ENCODE assay signal across 2 cellular contexts in genomic region chr22:22387386-22387736, GRCh38.
TF ChIP-seq lines count a peak whose summit lies in the region.

No MANE protein-coding gene starts in this region.

TF ChIP-seq in HepG2, 621 proteins besides CTCF, POLR2A, EP300 and RAD21 (continued from another document and continues in another):
- TF ChIP-seq ZBTB39 (CRISPR knock-in tag; IDR thresholded peaks at IDR 0.05) (no peak), PAXIP1 (CRISPR knock-in tag; conservative IDR thresholded peaks at IDR 0.05) (peak; percentile 69; the same call in 1 of the 2 replicates), ZNF709 (CRISPR knock-in tag; IDR thresholded peaks at IDR 0.05) (0 out of 2 replicates have a peak, but pooled peaks have one; percentile 40), CAMTA2 (CRISPR knock-in tag; IDR thresholded peaks at IDR 0.05; ENCODE audit: borderline replicate concordance) (0 out of 2 replicates have a peak, but pooled peaks have one; percentile 41), NKX3-1 (CRISPR knock-in tag; IDR thresholded peaks at IDR 0.05) (no peak), MEF2D (CRISPR knock-in tag; IDR thresholded peaks at IDR 0.05) (0 out of 2 replicates have a peak, but pooled peaks have one; percentile 7), HOMEZ (CRISPR knock-in tag; IDR thresholded peaks at IDR 0.05; ENCODE audit: low read depth) (0 out of 2 replicates have a peak, but pooled peaks have one; percentile 1), SOX13 (IDR thresholded peaks at IDR 0.05) (0 out of 2 replicates have a peak, but pooled peaks have one; percentile 4), SOX13 (CRISPR knock-in tag; conservative IDR thresholded peaks at IDR 0.05 in 1 of 2, IDR thresholded peaks at IDR 0.05 in 1 of 2) (no peak), ZNF687 (CRISPR knock-in tag; IDR thresholded peaks at IDR 0.05) (peak; percentile 37), ZNF430 (CRISPR knock-in tag; IDR thresholded peaks at IDR 0.05) (no peak), ASH2L (IDR thresholded peaks at IDR 0.05; ENCODE audit: insufficient read length, low read depth, low read length) (peak; percentile 53), NFE2L2 (IDR thresholded peaks at IDR 0.05; ENCODE audit: low read length) (no peak), KDM3A (CRISPR knock-in tag; IDR thresholded peaks at IDR 0.05; ENCODE audit: low read depth) (0 out of 2 replicates have a peak, but pooled peaks have one; percentile 4), YY1 (IDR thresholded peaks at IDR 0.05; ENCODE audit: insufficient read depth, insufficient replicate concordance, low read depth, low read length) (peak; percentile 8)

TF ChIP-seq in liver, 16 proteins besides CTCF, POLR2A, EP300 and RAD21 (continued from another document):
- no peak for TF ChIP-seq MAX (IDR thresholded peaks at IDR 0.05)
